Comparison of ENCODE assay signal across 12 cellular contexts in the genomic region with DNA sequence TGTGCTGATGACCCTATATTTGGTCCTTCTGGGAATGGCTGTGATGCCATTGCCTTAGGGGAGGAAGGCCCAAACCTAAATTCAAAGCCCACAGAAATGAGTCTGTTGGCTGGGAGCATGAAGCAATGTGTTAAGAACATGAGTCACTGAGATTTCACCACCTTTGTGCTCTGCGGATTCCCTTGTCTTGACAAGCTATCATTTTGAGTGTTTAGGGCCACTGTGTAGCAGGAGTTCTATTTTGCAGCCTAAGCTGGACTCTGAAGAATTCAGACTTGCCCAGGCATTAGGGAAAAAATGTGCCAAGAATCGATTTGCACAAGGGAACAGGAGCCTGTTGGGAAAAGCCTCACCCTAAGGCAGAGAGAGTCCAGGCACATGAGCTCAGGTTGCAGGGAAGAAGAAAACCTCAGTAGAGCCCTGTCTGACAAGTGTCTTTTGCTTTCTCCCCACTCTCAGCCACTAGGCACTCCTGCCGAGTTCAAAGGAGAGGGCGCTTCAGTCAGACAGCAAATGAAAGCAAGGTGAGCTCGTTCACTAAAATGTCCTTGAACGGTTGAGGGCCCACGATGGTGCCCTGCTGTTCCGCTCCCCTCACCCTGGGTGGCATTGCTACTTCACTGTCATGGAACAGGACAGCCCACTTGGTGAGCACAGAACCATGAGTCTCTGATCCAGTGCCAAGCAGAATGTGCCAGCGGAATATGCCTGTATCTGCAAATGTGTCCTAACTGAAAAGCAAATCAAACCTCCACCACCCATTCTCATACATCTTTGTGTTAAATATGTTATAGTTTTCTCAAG.
DNase-seq lines count a peak whose midpoint lies in the region; ATAC-seq, FAIRE-seq and TF ChIP-seq lines count a peak whose summit lies in the region.
"Had no signal": no experiment of that assay in that cellular context is flagged by ENCODE, and none has a peak within 500 bp of the region (broad histone marks: within the 10 kb centered on the region; RNA-seq: fewer than 3 reads in every experiment).

No MANE protein-coding gene starts in this region.

- H3K27me3 ChIP-seq in upper lobe of left lung: no peaks in the 10 kb centered on the region

- no peaks in the 10 kb centered on the region for H3K9me3 ChIP-seq in upper lobe of left lung

- TF ChIP-seq POLR2A in upper lobe of left lung (IDR thresholded peaks at IDR 0.05) (no peak), GM12891 (IDR thresholded peaks at IDR 0.05; ENCODE audit: low read depth, low read length) (no peak), GM12892 (IDR thresholded peaks at IDR 0.05; ENCODE audit: low read depth, low read length) (no peak)

- intact Hi-C loops in activated T-helper 1 cell treated with anti-CD3 and anti-CD28 coated beads, Interleukin-12 subunit alpha, Interleukin-12 subunit beta, Interleukin-2, Interleukin-4 antibody, amounts not matched to agents 30 ng/mL and 10 ng/mL and 1 ng/mL, durations not matched to agents 14 hours and 24 hours and 36 hours (cut with micrococcal nuclease): no loop called here

- no peak overlapping the region for H3K4me3 ChIP-seq in HFF-Myc (replicated peaks; ENCODE audit: low read depth, low read length)
- H3K4me3 ChIP-seq in upper lobe of left lung: no peak overlapping the region

- no peaks in the 10 kb centered on the region for H3K36me3 ChIP-seq in upper lobe of left lung

- ATAC-seq in upper lobe of left lung (ENCODE audit: low FRiP score in 2 of 2): peak; percentile 34 to 50

- no peak overlapping the region for H3K27ac Mint-ChIP-seq in activated T-helper 1 cell treated with anti-CD3 and anti-CD28 coated beads, Interleukin-12 subunit alpha, Interleukin-12 subunit beta, Interleukin-2, Interleukin-4 antibody, amounts not matched to agents 30 ng/mL and 10 ng/mL and 1 ng/mL, durations not matched to agents 14 hours and 24 hours and 36 hours
- H3K27ac Mint-ChIP-seq: activated CD4-positive, alpha-beta T cell treated with anti-CD3 and anti-CD28 coated beads, Interleukin-2, amount 10 ng/mL, durations not matched to agents 24 days and 14 days; activated naive CD4-positive, alpha-beta T cell treated with anti-CD3 and anti-CD28 coated beads for 36 hours had no signal

- TF ChIP-seq EP300 in upper lobe of left lung (IDR thresholded peaks at IDR 0.05): no peak

- peaks cover 1% of the 10 kb centered on the region for H3K27me3 Mint-ChIP-seq in activated T-helper 1 cell treated with anti-CD3 and anti-CD28 coated beads, Interleukin-12 subunit alpha, Interleukin-12 subunit beta, Interleukin-2, Interleukin-4 antibody, amounts not matched to agents 30 ng/mL and 10 ng/mL and 1 ng/mL, durations not matched to agents 14 hours and 24 hours and 36 hours (ENCODE audit: insufficient read depth)

- DNase-seq in HFF-Myc (ENCODE audit: extremely low read depth, low read depth) (peak; percentile 5), SIG-M5 treated with dmso at 0.1 percent for 504 hours (lab: John Stamatoyannopoulos, UW; ENCODE audit: unreplicated experiment) (peak; percentile 80), fibroblast of the conjunctiva (ENCODE audit: low read depth) (peak; percentile 60), upper lobe of left lung (no peak), GM12891 (ENCODE audit: insufficient read length, low spot score) (no peak), amniotic stem cell (lab: John Stamatoyannopoulos, UW) (no peak), GM12892 (ENCODE audit: insufficient read length) (no peak)
- DNase-seq in activated T-helper 1 cell treated with anti-CD3 and anti-CD28 coated beads, Interleukin-12 subunit alpha, Interleukin-12 subunit beta, Interleukin-2, Interleukin-4 antibody, amounts not matched to agents 30 ng/mL and 10 ng/mL and 1 ng/mL, durations not matched to agents 14 hours and 24 hours and 36 hours (ENCODE audit: low spot score): no peak
- DNase-seq: activated CD4-positive, alpha-beta T cell treated with anti-CD3 and anti-CD28 coated beads, Interleukin-2, amount 10 ng/mL, durations not matched to agents 24 days and 14 days; activated naive CD4-positive, alpha-beta T cell treated with anti-CD3 and anti-CD28 coated beads for 36 hours; hypothalamus had no signal

- H3K4me1 Mint-ChIP-seq in activated T-helper 1 cell treated with anti-CD3 and anti-CD28 coated beads, Interleukin-12 subunit alpha, Interleukin-12 subunit beta, Interleukin-2, Interleukin-4 antibody, amounts not matched to agents 30 ng/mL and 10 ng/mL and 1 ng/mL, durations not matched to agents 14 hours and 24 hours and 36 hours (ENCODE audit: low read depth): no peaks in the 10 kb centered on the region

- H3K4me1 ChIP-seq in upper lobe of left lung: no peaks in the 10 kb centered on the region

- no peaks in the 10 kb centered on the region for H3K36me3 Mint-ChIP-seq in activated T-helper 1 cell treated with anti-CD3 and anti-CD28 coated beads, Interleukin-12 subunit alpha, Interleukin-12 subunit beta, Interleukin-2, Interleukin-4 antibody, amounts not matched to agents 30 ng/mL and 10 ng/mL and 1 ng/mL, durations not matched to agents 14 hours and 24 hours and 36 hours (ENCODE audit: low read depth)

- WGBS in upper lobe of left lung, 2 donors: 54 to 62% methylated on average over 8 to 9 of the region's 9 CpGs

- H3K27ac ChIP-seq in upper lobe of left lung: no peak overlapping the region

- H3K9me3 Mint-ChIP-seq in activated T-helper 1 cell treated with anti-CD3 and anti-CD28 coated beads, Interleukin-12 subunit alpha, Interleukin-12 subunit beta, Interleukin-2, Interleukin-4 antibody, amounts not matched to agents 30 ng/mL and 10 ng/mL and 1 ng/mL, durations not matched to agents 14 hours and 24 hours and 36 hours: no peaks in the 10 kb centered on the region
- H3K9me3 Mint-ChIP-seq: activated CD4-positive, alpha-beta T cell treated with anti-CD3 and anti-CD28 coated beads, Interleukin-2, amount 10 ng/mL, durations not matched to agents 24 days and 14 days; activated naive CD4-positive, alpha-beta T cell treated with anti-CD3 and anti-CD28 coated beads for 36 hours had no signal

- FAIRE-seq in GM12891 (lab: Jason Lieb, UNC) (no peak), GM12892 (lab: Jason Lieb, UNC) (no peak)
- FAIRE-seq: H1 had no signal

- TF ChIP-seq CTCF in HFF-Myc (IDR thresholded peaks at IDR 0.05; ENCODE audit: low read depth, low read length, missing control alignments) (no peak), upper lobe of left lung (IDR thresholded peaks at IDR 0.05) (no peak)

- H3K4me3 Mint-ChIP-seq in activated T-helper 1 cell treated with anti-CD3 and anti-CD28 coated beads, Interleukin-12 subunit alpha, Interleukin-12 subunit beta, Interleukin-2, Interleukin-4 antibody, amounts not matched to agents 30 ng/mL and 10 ng/mL and 1 ng/mL, durations not matched to agents 14 hours and 24 hours and 36 hours: no peak overlapping the region
- H3K4me3 Mint-ChIP-seq: activated CD4-positive, alpha-beta T cell treated with anti-CD3 and anti-CD28 coated beads, Interleukin-2, amount 10 ng/mL, durations not matched to agents 24 days and 14 days; activated naive CD4-positive, alpha-beta T cell treated with anti-CD3 and anti-CD28 coated beads for 36 hours had no signal

TF ChIP-seq in GM12891, 5 proteins besides CTCF, POLR2A, EP300 and RAD21:
- no peak for TF ChIP-seq TAF1 (IDR thresholded peaks at IDR 0.05; ENCODE audit: low read depth, low read length)
- TF ChIP-seq SPI1 (IDR thresholded peaks at IDR 0.05; ENCODE audit: low read depth, low read length): no peak
- no peak for TF ChIP-seq POU2F2 (IDR thresholded peaks at IDR 0.05; ENCODE audit: low read depth, low read length)
- TF ChIP-seq POLR2AphosphoS5 (IDR thresholded peaks at IDR 0.05; ENCODE audit: low read depth, low read length): no peak
- no peak for TF ChIP-seq PAX5 (IDR thresholded peaks at IDR 0.05; ENCODE audit: insufficient read depth, low read length, severe bottlenecking)

Comparison
In these comparisons a context has a peak if more than half of its experiments do, and no peak if none do; other contexts are left out.
1. DNase-seq: peak in HFF-Myc (single experiment), SIG-M5 treated with dmso at 0.1 percent for 504 hours (single experiment) and fibroblast of the conjunctiva (single experiment); none in upper lobe of left lung (0 of 2), GM12891 (single experiment), amniotic stem cell (single experiment), activated T-helper 1 cell treated with anti-CD3 and anti-CD28 coated beads, Interleukin-12 subunit alpha, Interleukin-12 subunit beta, Interleukin-2, Interleukin-4 antibody, amounts not matched to agents 30 ng/mL and 10 ng/mL and 1 ng/mL, durations not matched to agents 14 hours and 24 hours and 36 hours (single experiment) and GM12892 (single experiment).